38 cellular contexts compared by ENCODE assay signal in the genomic region with DNA sequence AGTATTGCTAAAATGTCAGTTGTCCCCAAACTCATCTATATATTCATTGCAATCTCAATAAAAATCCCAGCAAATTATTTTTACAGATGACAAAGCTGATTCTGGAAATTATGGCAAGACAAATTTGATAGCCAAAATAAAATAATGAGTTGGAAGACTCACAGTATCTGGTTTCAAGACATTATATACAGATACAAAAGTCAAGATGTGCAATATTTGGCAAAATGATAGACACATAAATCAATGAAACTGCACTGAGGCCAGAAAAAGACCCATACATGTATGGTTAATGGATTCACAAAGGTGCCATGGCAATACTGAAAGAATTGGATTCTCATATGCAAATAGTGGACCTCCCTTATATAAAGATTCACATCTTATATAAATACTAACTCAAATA. TPM values are rescaled to one million over a fixed set of nuclear protein-coding genes. Genes with fewer than 3 reads are reported as not detected.
"Had no signal": no experiment of that assay in that cellular context is flagged by ENCODE, and none has a peak within 500 bp of the region (broad histone marks: within the 10 kb centered on the region; RNA-seq: fewer than 3 reads in every experiment).

No MANE protein-coding gene starts in this region.

- H3K4me1 ChIP-seq: adrenal gland, ascending aorta, body of pancreas, breast epithelium had no signal

- H3K27me3 Mint-ChIP-seq: activated naive CD4-positive, alpha-beta T cell treated with anti-CD3 and anti-CD28 coated beads, Interleukin-2, amount 10 ng/mL, durations not matched to agents 7 days and 5 days; activated naive CD4-positive, alpha-beta T cell treated with anti-CD3 and anti-CD28 coated beads, Interleukin-2, amount 50 U/mL, for 24 hours; activated naive CD8-positive, alpha-beta T cell; activated naive CD8-positive, alpha-beta T cell treated with anti-CD3 and anti-CD28 coated beads for 36 hours; activated naive CD8-positive, alpha-beta T cell treated with anti-CD3 and anti-CD28 coated beads, Interleukin-2, amount 10 ng/mL, durations not matched to agents 7 days and 5 days; activated naive CD8-positive, alpha-beta T cell treated with anti-CD3 and anti-CD28 coated beads, Interleukin-2, amount 50 U/mL, for 24 hours; activated T-cell treated with anti-CD3 and anti-CD28 coated beads, Interleukin-2, amount 50 U/mL, for 24 hours; activated T-helper 17 cell treated with anti-CD3 and anti-CD28 coated beads, Interleukin-2, amount 50 U/mL, for 72 hours; central memory CD8-positive, alpha-beta T cell had no signal

- H3K4me3 ChIP-seq: adrenal gland, ascending aorta, body of pancreas, breast epithelium, cardiac muscle cell had no signal

- H3K27ac ChIP-seq: adrenal gland, ascending aorta, body of pancreas, brain microvascular endothelial cell, breast epithelium, cardiac muscle cell had no signal

- H3K27me3 ChIP-seq: adrenal gland, ascending aorta, body of pancreas, brain microvascular endothelial cell, breast epithelium, cardiac muscle cell had no signal

- H3K27ac Mint-ChIP-seq: activated naive CD4-positive, alpha-beta T cell treated with anti-CD3 and anti-CD28 coated beads for 36 hours; activated naive CD4-positive, alpha-beta T cell treated with anti-CD3 and anti-CD28 coated beads, Interleukin-2, amount 10 ng/mL, durations not matched to agents 7 days and 5 days; activated naive CD4-positive, alpha-beta T cell treated with anti-CD3 and anti-CD28 coated beads, Interleukin-2, amount 50 U/mL, for 24 hours; activated naive CD4-positive, alpha-beta T cell treated with anti-CD3 and anti-CD28 coated beads, Interleukin-2, amount 50 U/mL, for 72 hours; activated naive CD8-positive, alpha-beta T cell; activated naive CD8-positive, alpha-beta T cell treated with anti-CD3 and anti-CD28 coated beads for 36 hours; activated naive CD8-positive, alpha-beta T cell treated with anti-CD3 and anti-CD28 coated beads, Interleukin-2, amount 10 ng/mL, durations not matched to agents 7 days and 5 days; activated naive CD8-positive, alpha-beta T cell treated with anti-CD3 and anti-CD28 coated beads, Interleukin-2, amount 50 U/mL, for 24 hours; activated T-cell treated with anti-CD3 and anti-CD28 coated beads, Interleukin-2, amount 50 U/mL, for 24 hours; activated T-cell treated with anti-CD3 and anti-CD28 coated beads, Interleukin-2, amount 50 U/mL, for 72 hours; activated T-helper 1 cell treated with anti-CD3 and anti-CD28 coated beads, Interleukin-12 subunit alpha, Interleukin-12 subunit beta, Interleukin-2, Interleukin-4 antibody, amounts not matched to agents 30 ng/mL and 10 ng/mL and 1 ng/mL, durations not matched to agents 14 hours and 24 hours and 36 hours; activated T-helper 17 cell treated with anti-CD3 and anti-CD28 coated beads, Interleukin-2, amount 50 U/mL, for 72 hours; activated T-helper 2 cell treated with anti-CD3 and anti-CD28 coated beads, Interferon-gamma antibody, Interleukin-2, Interleukin-4, amounts not matched to agents 10 μg/mL and 5 μg/mL and 100 μg/mL, durations not matched to agents 14 hours and 24 hours and 36 hours; brain had no signal

- DNase-seq: activated effector memory CD4-positive, alpha-beta T cell treated with anti-CD3 and anti-CD28 coated beads, Interleukin-2, amount 50 U/mL, for 16 hours; activated effector memory CD4-positive, alpha-beta T cell treated with Interleukin-2 at 50 U/mL for 16 hours; activated gamma-delta T cell; activated gamma-delta T cell treated with Interleukin-2 at 50 U/mL for 16 hours; activated naive CD4-positive, alpha-beta T cell; activated naive CD4-positive, alpha-beta T cell treated with anti-CD3 and anti-CD28 coated beads for 36 hours; activated naive CD4-positive, alpha-beta T cell treated with anti-CD3 and anti-CD28 coated beads, Interleukin-2, amount 10 ng/mL, durations not matched to agents 7 days and 5 days; activated naive CD4-positive, alpha-beta T cell treated with anti-CD3 and anti-CD28 coated beads, Interleukin-2, amount 50 U/mL, for 16 hours; activated naive CD4-positive, alpha-beta T cell treated with Interleukin-2 at 50 U/mL for 16 hours; activated naive CD8-positive, alpha-beta T cell treated with anti-CD3 and anti-CD28 coated beads for 36 hours; activated naive CD8-positive, alpha-beta T cell treated with anti-CD3 and anti-CD28 coated beads, Interleukin-2, amount 10 ng/mL, durations not matched to agents 7 days and 5 days; activated naive CD8-positive, alpha-beta T cell treated with anti-CD3 and anti-CD28 coated beads, Interleukin-2, amount 50 U/mL, for 24 hours; activated T-cell treated with anti-CD3 and anti-CD28 coated beads, Interleukin-2, amount 50 U/mL, for 1 hour; activated T-cell treated with anti-CD3 and anti-CD28 coated beads, Interleukin-2, amount 50 U/mL, for 24 hours; activated T-cell treated with anti-CD3 and anti-CD28 coated beads, Interleukin-2, amount 50 U/mL, for 4 hours; activated T-cell treated with anti-CD3 and anti-CD28 coated beads, Interleukin-2, amount 50 U/mL, for 48 hours; activated T-cell treated with anti-CD3 and anti-CD28 coated beads, Interleukin-2, amount 50 U/mL, for 72 hours; adrenal gland; amniotic stem cell; amygdala; anterior cingulate cortex; aorta; body of pancreas; brain microvascular endothelial cell; caudate nucleus; central memory CD4-positive, alpha-beta T cell; cerebellar nuclear complex had no signal

- H3K4me3 Mint-ChIP-seq: activated naive CD4-positive, alpha-beta T cell treated with anti-CD3 and anti-CD28 coated beads for 36 hours; activated naive CD4-positive, alpha-beta T cell treated with anti-CD3 and anti-CD28 coated beads, Interleukin-2, amount 10 ng/mL, durations not matched to agents 7 days and 5 days; activated naive CD4-positive, alpha-beta T cell treated with anti-CD3 and anti-CD28 coated beads, Interleukin-2, amount 50 U/mL, for 24 hours; activated naive CD8-positive, alpha-beta T cell; activated naive CD8-positive, alpha-beta T cell treated with anti-CD3 and anti-CD28 coated beads for 36 hours; activated naive CD8-positive, alpha-beta T cell treated with anti-CD3 and anti-CD28 coated beads, Interleukin-2, amount 10 ng/mL, durations not matched to agents 7 days and 5 days; activated naive CD8-positive, alpha-beta T cell treated with anti-CD3 and anti-CD28 coated beads, Interleukin-2, amount 50 U/mL, for 24 hours; activated T-cell treated with anti-CD3 and anti-CD28 coated beads, Interleukin-2, amount 50 U/mL, for 24 hours; activated T-cell treated with anti-CD3 and anti-CD28 coated beads, Interleukin-2, amount 50 U/mL, for 4 hours; activated T-cell treated with anti-CD3 and anti-CD28 coated beads, Interleukin-2, amount 50 U/mL, for 72 hours; activated T-helper 1 cell treated with anti-CD3 and anti-CD28 coated beads, Interleukin-12 subunit alpha, Interleukin-12 subunit beta, Interleukin-2, Interleukin-4 antibody, amounts not matched to agents 30 ng/mL and 10 ng/mL and 1 ng/mL, durations not matched to agents 14 hours and 24 hours and 36 hours; activated T-helper 17 cell treated with anti-CD3 and anti-CD28 coated beads, Interleukin-2, amount 50 U/mL, for 72 hours; brain; central memory CD8-positive, alpha-beta T cell had no signal

- H3K4me1 Mint-ChIP-seq: activated naive CD4-positive, alpha-beta T cell treated with anti-CD3 and anti-CD28 coated beads, Interleukin-2, amount 10 ng/mL, durations not matched to agents 7 days and 5 days; activated naive CD4-positive, alpha-beta T cell treated with anti-CD3 and anti-CD28 coated beads, Interleukin-2, amount 50 U/mL, for 24 hours; activated naive CD8-positive, alpha-beta T cell treated with anti-CD3 and anti-CD28 coated beads for 36 hours; activated naive CD8-positive, alpha-beta T cell treated with anti-CD3 and anti-CD28 coated beads, Interleukin-2, amount 10 ng/mL, durations not matched to agents 7 days and 5 days; activated naive CD8-positive, alpha-beta T cell treated with anti-CD3 and anti-CD28 coated beads, Interleukin-2, amount 50 U/mL, for 24 hours; activated T-helper 17 cell treated with anti-CD3 and anti-CD28 coated beads, Interleukin-2, amount 50 U/mL, for 72 hours; brain; central memory CD8-positive, alpha-beta T cell had no signal

RNA-seq across cellular contexts. Expression of a gene that starts 27.1 kb away (rescaled TPM):
- total RNA-seq: ascending aorta had no signal
